In the genomic region with DNA sequence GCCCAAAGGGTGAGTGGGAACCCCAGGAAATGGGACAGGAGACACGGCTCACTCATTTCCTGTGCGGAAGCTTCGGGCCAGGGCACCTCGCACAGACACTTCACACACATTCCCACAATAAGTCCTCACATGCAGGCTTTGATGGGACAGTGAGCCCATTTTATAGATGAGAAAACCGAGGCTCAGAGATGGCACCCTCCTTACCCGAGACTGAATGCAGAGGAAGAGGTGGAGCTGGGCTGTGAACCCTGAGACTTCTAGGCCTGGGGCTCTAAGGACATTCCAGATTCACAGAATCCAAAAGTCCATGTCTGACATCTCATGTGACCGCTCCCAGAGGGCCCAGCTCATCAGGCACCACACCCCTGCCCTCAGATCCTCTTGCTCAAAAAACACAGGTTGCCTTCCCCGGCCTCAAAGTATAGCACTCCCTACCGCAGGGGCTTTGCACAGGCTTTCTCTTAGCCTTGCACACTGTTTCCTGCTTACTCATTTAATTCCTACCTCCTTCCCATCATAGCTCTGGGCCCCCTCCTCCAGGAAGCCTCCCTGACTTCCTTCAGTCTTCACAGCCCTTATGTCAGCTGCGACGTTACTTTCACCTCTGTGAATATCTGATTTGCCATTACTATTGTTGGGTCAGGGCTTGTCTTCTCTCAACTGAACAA, we compare ENCODE assay signal across 16 cellular contexts. TPM values are rescaled to one million over a fixed set of nuclear protein-coding genes. Genes with fewer than 3 reads are reported as not detected.
DNase-seq lines count a peak whose midpoint lies in the region; ATAC-seq and TF ChIP-seq lines count a peak whose summit lies in the region.
"Had no signal": no experiment of that assay in that cellular context is flagged by ENCODE, and none has a peak within 500 bp of the region (broad histone marks: within the 10 kb centered on the region; RNA-seq: fewer than 3 reads in every experiment).

No MANE protein-coding gene starts in this region.

- intact Hi-C loops in CD4-positive, alpha-beta memory T cell (cut with micrococcal nuclease), result no loop called here

- peak overlapping the region; percentile 65 to 96 (median 91) for H3K4me2 ChIP-seq in BLaER1 treated with 17β-estradiol and CSF1 and Interleukin-3, amounts not matched to agents 10 nM and 100 nM
- H3K4me2 ChIP-seq in smooth muscle cell, result no peak overlapping the region

- H3K4me1 Mint-ChIP-seq in CD4-positive, alpha-beta memory T cell, result peaks cover 34 to 72% (median 56%) of the 10 kb centered on the region in 4 donors
- peaks cover 58 to 62% (median 62%) of the 10 kb centered on the region in 3 donors for H3K4me1 Mint-ChIP-seq in T-cell
- H3K4me1 Mint-ChIP-seq in glutamatergic neuron (ENCODE audit: low read depth, unreplicated experiment), result peaks cover 24% of the 10 kb centered on the region

- H3K27me3 ChIP-seq in BLaER1 treated with 17β-estradiol and CSF1 and Interleukin-3, amounts not matched to agents 10 nM and 100 nM, result peaks cover 0 to 18% (median 0%) of the 10 kb centered on the region in 11 experiments; a peak in 5 of 22 replicates
- H3K27me3 ChIP-seq in CD4-positive, alpha-beta memory T cell (ENCODE audit: insufficient read depth, low read length), result no peaks in the 10 kb centered on the region
- H3K27me3 ChIP-seq in smooth muscle cell (ENCODE audit: low read depth), result no peaks in the 10 kb centered on the region
- H3K27me3 ChIP-seq: MG63 had no signal

- H3K9me3 Mint-ChIP-seq in CD4-positive, alpha-beta memory T cell, result peaks cover 0 to 2% (median 0%) of the 10 kb centered on the region in 8 donors
- H3K9me3 Mint-ChIP-seq in T-cell (no peaks in the 10 kb centered on the region), glutamatergic neuron (ENCODE audit: unreplicated experiment) (peaks cover 7% of the 10 kb centered on the region)
- H3K9me3 Mint-ChIP-seq: HFFc6 had no signal

- no peaks in the 10 kb centered on the region for H3K79me2 ChIP-seq in smooth muscle cell (ENCODE audit: low read depth)

- TF ChIP-seq CTCF in glutamatergic neuron (IDR thresholded peaks at IDR 0.05; ENCODE audit: partially characterized antibody, unreplicated experiment) (no peak), smooth muscle cell (IDR thresholded peaks at IDR 0.05; ENCODE audit: borderline replicate concordance, insufficient read depth, poor library complexity, severe bottlenecking) (no peak)

- DNase-seq in CD4-positive, alpha-beta memory T cell, result no peak
- DNase-seq in T-cell (no peak), glutamatergic neuron (no peak), smooth muscle cell (lab: John Stamatoyannopoulos, UW; ENCODE audit: unreplicated experiment) (no peak), pons (ENCODE audit: low spot score) (no peak), OCI-M2 (lab: John Stamatoyannopoulos, UW; ENCODE audit: unreplicated experiment) (no peak)
- DNase-seq: GOT3, HFFc6, KG1, NCI-H1105, NCI-H1694 treated with DMSO at 0.1 percent for 48 hours, NCI-H345, SHP77 had no signal

- no peaks in the 10 kb centered on the region for H3F3A ChIP-seq in smooth muscle cell (ENCODE audit: low read depth)

- ATAC-seq in T-cell (replicated peaks in 1 of 4), result no peak

- no peaks in the 10 kb centered on the region for H3K36me3 Mint-ChIP-seq in CD4-positive, alpha-beta memory T cell
- H3K36me3 Mint-ChIP-seq in T-cell, result no peaks in the 10 kb centered on the region
- H3K36me3 Mint-ChIP-seq in glutamatergic neuron (ENCODE audit: unreplicated experiment), result no peaks in the 10 kb centered on the region

- WGBS in smooth muscle cell (ENCODE audit: low lambda C conversion rate), result 91% methylated on average over 11 of the region's 11 CpGs

- H3K9ac ChIP-seq in BLaER1 treated with 17β-estradiol and CSF1 and Interleukin-3, amounts not matched to agents 10 nM and 100 nM, result peak overlapping the region in 2 of 11 experiments; percentile 34 to 36; a peak in 1 of 22 replicates
- no peak overlapping the region for H3K9ac ChIP-seq in smooth muscle cell (ENCODE audit: low read depth)

- POLR2A ChIA-PET in CD4-positive, alpha-beta memory T cell (lab: Charles Lee; ENCODE audit: partially characterized antibody), result interaction anchor here (0.5 to 1.1 kb wide), 3 partner anchors 11 to 116 kb away, joined by 3 to 4 read pairs (median 3); no protein-coding TSS in a partner anchor
- POLR2A ChIA-PET in T-cell (lab: Charles Lee), result no interaction called here

- no peaks in the 10 kb centered on the region for H3K9me3 ChIP-seq in BLaER1 treated with 17β-estradiol and CSF1 and Interleukin-3, amounts not matched to agents 10 nM and 100 nM (replicated peaks in 1 of 11)
- H3K9me3 ChIP-seq in CD4-positive, alpha-beta memory T cell (ENCODE audit: control insufficient read depth in 1 of 2, low read length in 2 of 2), result no peaks in the 10 kb centered on the region
- no peaks in the 10 kb centered on the region for H3K9me3 ChIP-seq in smooth muscle cell (replicated peaks; ENCODE audit: low read depth)
- H3K9me3 ChIP-seq: MG63 had no signal

- H3K36me3 ChIP-seq in BLaER1 treated with 17β-estradiol and CSF1 and Interleukin-3, amounts not matched to agents 10 nM and 100 nM, result no peaks in the 10 kb centered on the region
- H3K36me3 ChIP-seq in CD4-positive, alpha-beta memory T cell (ENCODE audit: insufficient read depth, low read length), result no peaks in the 10 kb centered on the region
- no peaks in the 10 kb centered on the region for H3K36me3 ChIP-seq in smooth muscle cell (ENCODE audit: low read depth)
- H3K36me3 ChIP-seq: MG63 had no signal

- H3K4me3 ChIP-seq in BLaER1 treated with 17β-estradiol and CSF1 and Interleukin-3, amounts not matched to agents 10 nM and 100 nM, result no peak overlapping the region
- H3K4me3 ChIP-seq in CD4-positive, alpha-beta memory T cell (ENCODE audit: low read length in 2 of 2), result no peak overlapping the region
- no peak overlapping the region for H3K4me3 ChIP-seq in smooth muscle cell
- H3K4me3 ChIP-seq: MG63 had no signal

- H2AFZ ChIP-seq in smooth muscle cell (ENCODE audit: low read depth), result no peak overlapping the region

- H3K4me1 ChIP-seq in BLaER1 treated with 17β-estradiol and CSF1 and Interleukin-3, amounts not matched to agents 10 nM and 100 nM, result peaks cover 50 to 94% (median 86%) of the 10 kb centered on the region in 10 experiments
- peaks cover 44% of the 10 kb centered on the region for H3K4me1 ChIP-seq in CD4-positive, alpha-beta memory T cell (ENCODE audit: insufficient read depth, low read length)
- H3K4me1 ChIP-seq in smooth muscle cell (ENCODE audit: low read depth), result peaks cover 2% of the 10 kb centered on the region

- CTCF ChIA-PET in CD4-positive, alpha-beta memory T cell (lab: Charles Lee; ENCODE audit: partially characterized antibody), result interaction anchor here (1.2 to 1.4 kb wide), 3 partner anchors 9 to 117 kb away, joined by 3 to 4 read pairs (median 3); no protein-coding TSS in a partner anchor
- CTCF ChIA-PET in T-cell (lab: Charles Lee), result no interaction called here

- peak overlapping the region in 5 of 7 donors; percentile 48 to 90 (median 57) for H3K27ac Mint-ChIP-seq in CD4-positive, alpha-beta memory T cell
- H3K27ac Mint-ChIP-seq in T-cell (peak overlapping the region; percentile 34 to 50), glutamatergic neuron (ENCODE audit: unreplicated experiment) (no peak overlapping the region)
- H3K27ac Mint-ChIP-seq: HFFc6 had no signal

- H3K27me3 Mint-ChIP-seq in CD4-positive, alpha-beta memory T cell, result no peaks in the 10 kb centered on the region
- H3K27me3 Mint-ChIP-seq in T-cell (no peaks in the 10 kb centered on the region), glutamatergic neuron (ENCODE audit: unreplicated experiment) (peaks cover 14% of the 10 kb centered on the region)

- peaks cover 0 to 81% (median 46%) of the 10 kb centered on the region in 11 experiments; a peak in 16 of 22 replicates for H4K20me1 ChIP-seq in BLaER1 treated with 17β-estradiol and CSF1 and Interleukin-3, amounts not matched to agents 10 nM and 100 nM
- no peaks in the 10 kb centered on the region for H4K20me1 ChIP-seq in smooth muscle cell (ENCODE audit: low read depth)

- peak overlapping the region in 3 of 11 experiments; percentile 16 to 32 (median 27); a peak in 1 of 22 replicates for H3K27ac ChIP-seq in BLaER1 treated with 17β-estradiol and CSF1 and Interleukin-3, amounts not matched to agents 10 nM and 100 nM
- no peak overlapping the region for H3K27ac ChIP-seq in CD4-positive, alpha-beta memory T cell (ENCODE audit: low read depth, low read length)
- no peak overlapping the region for H3K27ac ChIP-seq in smooth muscle cell (ENCODE audit: low read depth)
- H3K27ac ChIP-seq: HL-60 had no signal

- H3K4me3 Mint-ChIP-seq in CD4-positive, alpha-beta memory T cell, result peak overlapping the region in 6 of 8 donors; percentile 11 to 71 (median 54)
- H3K4me3 Mint-ChIP-seq in T-cell (peak overlapping the region in 1 of 3 donors; percentile 70), glutamatergic neuron (ENCODE audit: unreplicated experiment) (peak overlapping the region; percentile 14)
- H3K4me3 Mint-ChIP-seq: HFFc6 had no signal

RNA-seq across cellular contexts. Expression of a gene that starts 57.1 kb away (rescaled TPM):
- total RNA-seq in CD4-positive, alpha-beta memory T cell, result 10 to 100 TPM; 88.7 to 93.4 TPM
- polyA plus RNA-seq in CD4-positive, alpha-beta memory T cell, result 1 to 10 TPM in 1 of 2 donors, under 1 TPM in 1; 0.72 to 4.8 TPM
- total RNA-seq in T-cell (10 to 100 TPM; 84.2 to 98.8 (median 88.5) TPM), glutamatergic neuron (ENCODE audit: unreplicated experiment) (112 TPM), smooth muscle cell (23.3 and 26.8 TPM in 2 replicates)
- polyA plus RNA-seq in smooth muscle cell, result 3.4 and 3.7 TPM in 2 replicates
